1 cellular context compared by ENCODE assay signal in genomic region chr13:42405665-42406390, GRCh38.
A peak's percentile ranks its signal among the peaks of the same experiment; 100 is the strongest.
TF ChIP-seq lines count a peak whose summit lies in the region.

No MANE protein-coding gene starts in this region.

TF ChIP-seq in GM12878, 131 proteins besides CTCF, POLR2A, EP300 and RAD21 (continued from another document and continues in another):
- no peak for TF ChIP-seq SREBF2 (IDR thresholded peaks at IDR 0.05; ENCODE audit: low read length)
- TF ChIP-seq CUX1 (IDR thresholded peaks at IDR 0.05; ENCODE audit: insufficient replicate concordance, low read depth, low read length), result peak; percentile 9
- no peak for TF ChIP-seq NRF1 (conservative IDR thresholded peaks at IDR 0.05; ENCODE audit: low read depth, low read length)
- TF ChIP-seq PKNOX1 (IDR thresholded peaks at IDR 0.05), result peak; percentile 85
- TF ChIP-seq BACH1 (IDR thresholded peaks at IDR 0.05; ENCODE audit: borderline replicate concordance), result peak; percentile 81; the same call in 1 of the 2 replicates
- peak; percentile 84 for TF ChIP-seq ELK1 (IDR thresholded peaks at IDR 0.05; ENCODE audit: low read depth, low read length)
- peak; percentile 51 for TF ChIP-seq PBX3 (IDR thresholded peaks at IDR 0.05; ENCODE audit: insufficient replicate concordance, low read depth, low read length)
- TF ChIP-seq ZZZ3 (IDR thresholded peaks at IDR 0.05; ENCODE audit: control insufficient read depth, insufficient read length, low read depth), result no peak
- TF ChIP-seq YY1 (IDR thresholded peaks at IDR 0.05; ENCODE audit: low read depth, low read length), result peak; percentile 71; the same call in 1 of the 2 replicates
- TF ChIP-seq POLR2AphosphoS5 (IDR thresholded peaks at IDR 0.05; ENCODE audit: low read length), result peak; percentile 27; the same call in 1 of the 2 replicates
- no peak for TF ChIP-seq IRF3 (IDR thresholded peaks at IDR 0.05)
- TF ChIP-seq BHLHE40 (IDR thresholded peaks at IDR 0.05; ENCODE audit: borderline replicate concordance in 1 of 2, low read depth in 2 of 2, low read length in 1 of 2), result peak; percentile 49 to 73; a peak in 2 of 4 replicates
- peak; percentile 93 for TF ChIP-seq ZBED1 (IDR thresholded peaks at IDR 0.05; ENCODE audit: borderline replicate concordance)
- peak; percentile 98 for TF ChIP-seq NFIC (IDR thresholded peaks at IDR 0.05; ENCODE audit: low read depth, low read length)
- TF ChIP-seq IKZF2 (IDR thresholded peaks at IDR 0.05), result peak; percentile 97 to 98
- TF ChIP-seq ZNF592 (IDR thresholded peaks at IDR 0.05), result no peak
- TF ChIP-seq BRCA1 (IDR thresholded peaks at IDR 0.05; ENCODE audit: low read depth, low read length), result no peak
- TF ChIP-seq NR2F1 (conservative IDR thresholded peaks at IDR 0.05), result peak; percentile 85
- peak; percentile 76 for TF ChIP-seq TCF12 (IDR thresholded peaks at IDR 0.05; ENCODE audit: low read depth, low read length)
- TF ChIP-seq CBFB (IDR thresholded peaks at IDR 0.05; ENCODE audit: low read depth), result peak; percentile 54
- TF ChIP-seq SMAD5 (IDR thresholded peaks at IDR 0.05; ENCODE audit: low read depth), result no peak
- TF ChIP-seq ZBTB33 (IDR thresholded peaks at IDR 0.05), result no peak
- no peak for TF ChIP-seq SPI1 (IDR thresholded peaks at IDR 0.05; ENCODE audit: borderline replicate concordance, insufficient read depth, low read depth, low read length)
- no peak for TF ChIP-seq ZNF384 (IDR thresholded peaks at IDR 0.05; ENCODE audit: borderline replicate concordance, low read depth, low read length)
- TF ChIP-seq EZH2 (IDR thresholded peaks at IDR 0.05; ENCODE audit: borderline replicate concordance, control insufficient read depth, low read depth, low read length), result no peak
- peak in 1 of 2 experiments; percentile 89; a peak in 2 of 4 replicates for TF ChIP-seq ETV6 (conservative IDR thresholded peaks at IDR 0.05 in 1 of 2, IDR thresholded peaks at IDR 0.05 in 1 of 2; ENCODE audit: borderline replicate concordance in 1 of 2, low read depth in 1 of 2)
- TF ChIP-seq PRDM15 (CRISPR knock-in tag; IDR thresholded peaks at IDR 0.05), result no peak
- TF ChIP-seq RBBP5 (conservative IDR thresholded peaks at IDR 0.05), result no peak
- TF ChIP-seq SUPT20H (IDR thresholded peaks at IDR 0.05; ENCODE audit: borderline replicate concordance, control insufficient read depth, low read depth, low read length), result no peak
- TF ChIP-seq EED (IDR thresholded peaks at IDR 0.05; ENCODE audit: low read depth), result peak; percentile 96
- peak; percentile 90 for TF ChIP-seq STAT3 (IDR thresholded peaks at IDR 0.05; ENCODE audit: low read depth, low read length)
- TF ChIP-seq MXI1 (IDR thresholded peaks at IDR 0.05; ENCODE audit: low read depth, low read length), result peak; percentile 83
- TF ChIP-seq EGR1 (IDR thresholded peaks at IDR 0.05; ENCODE audit: borderline replicate concordance in 1 of 2, low read depth in 2 of 2, low read length in 2 of 2), result peak in 1 of 2 experiments; percentile 49; a peak in 1 of 3 replicates
- peak; percentile 86 for TF ChIP-seq BCL11A (IDR thresholded peaks at IDR 0.05; ENCODE audit: low read depth, low read length)
- TF ChIP-seq LARP7 (IDR thresholded peaks at IDR 0.05), result no peak
- TF ChIP-seq SUZ12 (IDR thresholded peaks at IDR 0.05; ENCODE audit: unreplicated experiment), result no peak
- TF ChIP-seq E2F4 (IDR thresholded peaks at IDR 0.05; ENCODE audit: low read depth, low read length), result no peak
- TF ChIP-seq ZNF217 (IDR thresholded peaks at IDR 0.05), result no peak
- peak; percentile 95 for TF ChIP-seq JUNB (IDR thresholded peaks at IDR 0.05)
